ENCODE assay signal across 1 cellular context in the genomic region with DNA sequence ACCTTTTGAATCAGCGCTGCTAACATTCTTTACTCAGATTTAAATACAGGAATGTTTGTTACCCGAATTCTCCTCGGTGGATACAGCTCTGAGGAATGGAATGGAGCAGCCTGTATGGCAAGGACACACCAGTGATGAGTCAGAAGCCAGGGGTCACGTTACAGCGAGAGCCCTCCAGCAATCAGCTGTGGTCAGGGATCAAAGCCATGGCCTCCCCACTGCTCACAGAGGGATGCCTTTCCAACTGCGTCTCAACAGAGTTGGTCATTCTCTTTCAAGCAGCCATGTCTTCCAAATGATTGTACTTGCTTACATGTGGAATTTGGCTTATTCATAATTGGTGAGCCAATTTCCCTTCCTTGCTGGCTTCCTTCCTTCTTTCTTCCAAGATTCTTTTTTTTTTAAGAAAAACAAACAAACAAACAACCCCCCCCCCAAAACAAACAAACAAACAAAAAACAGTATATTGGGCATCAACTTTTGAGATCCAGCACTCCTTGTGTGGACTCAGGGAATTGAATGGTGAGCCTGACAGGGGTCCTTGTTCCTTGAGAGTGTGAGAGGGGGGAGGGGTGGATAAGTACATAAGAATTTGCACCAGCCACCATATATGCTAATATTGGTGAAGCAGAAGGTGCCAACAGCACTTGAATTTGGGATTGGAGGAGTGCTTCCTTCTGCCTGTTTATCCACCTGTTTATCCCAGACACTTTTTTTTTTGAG.
A peak's percentile ranks its signal among the peaks of the same experiment; 100 is the strongest.
TF ChIP-seq lines count a peak whose summit lies in the region.

No MANE protein-coding gene starts in this region.

TF ChIP-seq in K562, 482 proteins besides CTCF, POLR2A, EP300 and RAD21 (continued from another document):
- 0 out of 4 replicates have a peak, but pooled peaks of 1 of the 2 experiments have one; percentile 22 for TF ChIP-seq RCOR1 (IDR thresholded peaks at IDR 0.05; ENCODE audit: borderline replicate concordance in 1 of 2, low read depth in 2 of 2, low read length in 2 of 2)
- TF ChIP-seq TCF7 (IDR thresholded peaks at IDR 0.05; ENCODE audit: borderline replicate concordance), result peak; percentile 80; the same call in 1 of the 2 replicates
- TF ChIP-seq, protein P1, sequence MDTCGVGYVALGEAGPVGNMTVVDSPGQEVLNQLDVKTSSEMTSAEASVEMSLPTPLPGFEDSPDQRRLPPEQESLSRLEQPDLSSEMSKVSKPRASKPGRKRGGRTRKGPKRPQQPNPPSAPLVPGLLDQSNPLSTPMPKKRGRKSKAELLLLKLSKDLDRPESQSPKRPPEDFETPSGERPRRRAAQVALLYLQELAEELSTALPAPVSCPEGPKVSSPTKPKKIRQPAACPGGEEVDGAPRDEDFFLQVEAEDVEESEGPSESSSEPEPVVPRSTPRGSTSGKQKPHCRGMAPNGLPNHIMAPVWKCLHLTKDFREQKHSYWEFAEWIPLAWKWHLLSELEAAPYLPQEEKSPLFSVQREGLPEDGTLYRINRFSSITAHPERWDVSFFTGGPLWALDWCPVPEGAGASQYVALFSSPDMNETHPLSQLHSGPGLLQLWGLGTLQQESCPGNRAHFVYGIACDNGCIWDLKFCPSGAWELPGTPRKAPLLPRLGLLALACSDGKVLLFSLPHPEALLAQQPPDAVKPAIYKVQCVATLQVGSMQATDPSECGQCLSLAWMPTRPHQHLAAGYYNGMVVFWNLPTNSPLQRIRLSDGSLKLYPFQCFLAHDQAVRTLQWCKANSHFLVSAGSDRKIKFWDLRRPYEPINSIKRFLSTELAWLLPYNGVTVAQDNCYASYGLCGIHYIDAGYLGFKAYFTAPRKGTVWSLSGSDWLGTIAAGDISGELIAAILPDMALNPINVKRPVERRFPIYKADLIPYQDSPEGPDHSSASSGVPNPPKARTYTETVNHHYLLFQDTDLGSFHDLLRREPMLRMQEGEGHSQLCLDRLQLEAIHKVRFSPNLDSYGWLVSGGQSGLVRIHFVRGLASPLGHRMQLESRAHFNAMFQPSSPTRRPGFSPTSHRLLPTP (IDR thresholded peaks at IDR 0.05; ENCODE audit: borderline replicate concordance, extremely low read depth, insufficient read length), result no peak
- peak; percentile 27; the same call in 1 of the 2 replicates for TF ChIP-seq CREM (IDR thresholded peaks at IDR 0.05; ENCODE audit: low read depth)
- TF ChIP-seq, protein P2, sequence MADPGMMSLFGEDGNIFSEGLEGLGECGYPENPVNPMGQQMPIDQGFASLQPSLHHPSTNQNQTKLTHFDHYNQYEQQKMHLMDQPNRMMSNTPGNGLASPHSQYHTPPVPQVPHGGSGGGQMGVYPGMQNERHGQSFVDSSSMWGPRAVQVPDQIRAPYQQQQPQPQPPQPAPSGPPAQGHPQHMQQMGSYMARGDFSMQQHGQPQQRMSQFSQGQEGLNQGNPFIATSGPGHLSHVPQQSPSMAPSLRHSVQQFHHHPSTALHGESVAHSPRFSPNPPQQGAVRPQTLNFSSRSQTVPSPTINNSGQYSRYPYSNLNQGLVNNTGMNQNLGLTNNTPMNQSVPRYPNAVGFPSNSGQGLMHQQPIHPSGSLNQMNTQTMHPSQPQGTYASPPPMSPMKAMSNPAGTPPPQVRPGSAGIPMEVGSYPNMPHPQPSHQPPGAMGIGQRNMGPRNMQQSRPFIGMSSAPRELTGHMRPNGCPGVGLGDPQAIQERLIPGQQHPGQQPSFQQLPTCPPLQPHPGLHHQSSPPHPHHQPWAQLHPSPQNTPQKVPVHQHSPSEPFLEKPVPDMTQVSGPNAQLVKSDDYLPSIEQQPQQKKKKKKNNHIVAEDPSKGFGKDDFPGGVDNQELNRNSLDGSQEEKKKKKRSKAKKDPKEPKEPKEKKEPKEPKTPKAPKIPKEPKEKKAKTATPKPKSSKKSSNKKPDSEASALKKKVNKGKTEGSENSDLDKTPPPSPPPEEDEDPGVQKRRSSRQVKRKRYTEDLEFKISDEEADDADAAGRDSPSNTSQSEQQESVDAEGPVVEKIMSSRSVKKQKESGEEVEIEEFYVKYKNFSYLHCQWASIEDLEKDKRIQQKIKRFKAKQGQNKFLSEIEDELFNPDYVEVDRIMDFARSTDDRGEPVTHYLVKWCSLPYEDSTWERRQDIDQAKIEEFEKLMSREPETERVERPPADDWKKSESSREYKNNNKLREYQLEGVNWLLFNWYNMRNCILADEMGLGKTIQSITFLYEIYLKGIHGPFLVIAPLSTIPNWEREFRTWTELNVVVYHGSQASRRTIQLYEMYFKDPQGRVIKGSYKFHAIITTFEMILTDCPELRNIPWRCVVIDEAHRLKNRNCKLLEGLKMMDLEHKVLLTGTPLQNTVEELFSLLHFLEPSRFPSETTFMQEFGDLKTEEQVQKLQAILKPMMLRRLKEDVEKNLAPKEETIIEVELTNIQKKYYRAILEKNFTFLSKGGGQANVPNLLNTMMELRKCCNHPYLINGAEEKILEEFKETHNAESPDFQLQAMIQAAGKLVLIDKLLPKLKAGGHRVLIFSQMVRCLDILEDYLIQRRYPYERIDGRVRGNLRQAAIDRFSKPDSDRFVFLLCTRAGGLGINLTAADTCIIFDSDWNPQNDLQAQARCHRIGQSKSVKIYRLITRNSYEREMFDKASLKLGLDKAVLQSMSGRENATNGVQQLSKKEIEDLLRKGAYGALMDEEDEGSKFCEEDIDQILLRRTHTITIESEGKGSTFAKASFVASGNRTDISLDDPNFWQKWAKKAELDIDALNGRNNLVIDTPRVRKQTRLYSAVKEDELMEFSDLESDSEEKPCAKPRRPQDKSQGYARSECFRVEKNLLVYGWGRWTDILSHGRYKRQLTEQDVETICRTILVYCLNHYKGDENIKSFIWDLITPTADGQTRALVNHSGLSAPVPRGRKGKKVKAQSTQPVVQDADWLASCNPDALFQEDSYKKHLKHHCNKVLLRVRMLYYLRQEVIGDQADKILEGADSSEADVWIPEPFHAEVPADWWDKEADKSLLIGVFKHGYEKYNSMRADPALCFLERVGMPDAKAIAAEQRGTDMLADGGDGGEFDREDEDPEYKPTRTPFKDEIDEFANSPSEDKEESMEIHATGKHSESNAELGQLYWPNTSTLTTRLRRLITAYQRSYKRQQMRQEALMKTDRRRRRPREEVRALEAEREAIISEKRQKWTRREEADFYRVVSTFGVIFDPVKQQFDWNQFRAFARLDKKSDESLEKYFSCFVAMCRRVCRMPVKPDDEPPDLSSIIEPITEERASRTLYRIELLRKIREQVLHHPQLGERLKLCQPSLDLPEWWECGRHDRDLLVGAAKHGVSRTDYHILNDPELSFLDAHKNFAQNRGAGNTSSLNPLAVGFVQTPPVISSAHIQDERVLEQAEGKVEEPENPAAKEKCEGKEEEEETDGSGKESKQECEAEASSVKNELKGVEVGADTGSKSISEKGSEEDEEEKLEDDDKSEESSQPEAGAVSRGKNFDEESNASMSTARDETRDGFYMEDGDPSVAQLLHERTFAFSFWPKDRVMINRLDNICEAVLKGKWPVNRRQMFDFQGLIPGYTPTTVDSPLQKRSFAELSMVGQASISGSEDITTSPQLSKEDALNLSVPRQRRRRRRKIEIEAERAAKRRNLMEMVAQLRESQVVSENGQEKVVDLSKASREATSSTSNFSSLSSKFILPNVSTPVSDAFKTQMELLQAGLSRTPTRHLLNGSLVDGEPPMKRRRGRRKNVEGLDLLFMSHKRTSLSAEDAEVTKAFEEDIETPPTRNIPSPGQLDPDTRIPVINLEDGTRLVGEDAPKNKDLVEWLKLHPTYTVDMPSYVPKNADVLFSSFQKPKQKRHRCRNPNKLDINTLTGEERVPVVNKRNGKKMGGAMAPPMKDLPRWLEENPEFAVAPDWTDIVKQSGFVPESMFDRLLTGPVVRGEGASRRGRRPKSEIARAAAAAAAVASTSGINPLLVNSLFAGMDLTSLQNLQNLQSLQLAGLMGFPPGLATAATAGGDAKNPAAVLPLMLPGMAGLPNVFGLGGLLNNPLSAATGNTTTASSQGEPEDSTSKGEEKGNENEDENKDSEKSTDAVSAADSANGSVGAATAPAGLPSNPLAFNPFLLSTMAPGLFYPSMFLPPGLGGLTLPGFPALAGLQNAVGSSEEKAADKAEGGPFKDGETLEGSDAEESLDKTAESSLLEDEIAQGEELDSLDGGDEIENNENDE (IDR thresholded peaks at IDR 0.05; ENCODE audit: low read depth, low read length), result no peak
- TF ChIP-seq JUND (IDR thresholded peaks at IDR 0.05; ENCODE audit: borderline replicate concordance, low read depth, low read length), result peak; percentile 81
- peak; percentile 53; the same call in 2 of the 3 replicates for TF ChIP-seq JUND (tag; IDR thresholded peaks at IDR 0.05; ENCODE audit: borderline replicate concordance, low read depth, low read length)
- TF ChIP-seq, protein P3, sequence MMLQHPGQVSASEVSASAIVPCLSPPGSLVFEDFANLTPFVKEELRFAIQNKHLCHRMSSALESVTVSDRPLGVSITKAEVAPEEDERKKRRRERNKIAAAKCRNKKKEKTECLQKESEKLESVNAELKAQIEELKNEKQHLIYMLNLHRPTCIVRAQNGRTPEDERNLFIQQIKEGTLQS (IDR thresholded peaks at IDR 0.05), result peak; percentile 77
- TF ChIP-seq, protein P3 (CRISPR knock-in tag; conservative IDR thresholded peaks at IDR 0.05), result no peak
- TF ChIP-seq ARID1B (IDR thresholded peaks at IDR 0.05), result peak; percentile 29; the same call in 1 of the 2 replicates
